In genomic region chr18:3577456-3577855, GRCh38 we compare ENCODE assay signal across 1 cellular context.
TF ChIP-seq lines count a peak whose summit lies in the region.

No MANE protein-coding gene starts in this region.

TF ChIP-seq in WTC11, 78 proteins besides CTCF, POLR2A, EP300 and RAD21 (continued from another document):
- TF ChIP-seq ZNF532 (CRISPR knock-in tag; IDR thresholded peaks at IDR 0.05; ENCODE audit: borderline replicate concordance) (no peak), ATF3 (CRISPR knock-in tag; conservative IDR thresholded peaks at IDR 0.05) (no peak), MLX (CRISPR knock-in tag; IDR thresholded peaks at IDR 0.05) (no peak), ZNF423 (CRISPR knock-in tag; IDR thresholded peaks at IDR 0.05) (no peak), ZNF396 (CRISPR knock-in tag; IDR thresholded peaks at IDR 0.05; ENCODE audit: borderline replicate concordance) (no peak), ATF2 (CRISPR knock-in tag; IDR thresholded peaks at IDR 0.05; ENCODE audit: borderline replicate concordance, low read depth) (no peak), SOX15 (CRISPR knock-in tag; IDR thresholded peaks at IDR 0.05) (no peak), ATF6 (CRISPR knock-in tag; IDR thresholded peaks at IDR 0.05) (no peak), ZBTB21 (CRISPR knock-in tag; IDR thresholded peaks at IDR 0.05; ENCODE audit: borderline replicate concordance) (no peak)
TF ChIP-seq in WTC11: peak in this region for 0.
